ENCODE assay signal across 21 cellular contexts in genomic region chr2:233811087-233811486, GRCh38. TPM values are rescaled to one million over a fixed set of nuclear protein-coding genes. Genes with fewer than 3 reads are reported as not detected.
DNase-seq lines count a peak whose midpoint lies in the region; ATAC-seq and TF ChIP-seq lines count a peak whose summit lies in the region.
"Had no signal": no experiment of that assay in that cellular context is flagged by ENCODE, and none has a peak within 500 bp of the region (broad histone marks: within the 10 kb centered on the region; RNA-seq: fewer than 3 reads in every experiment).

No MANE protein-coding gene starts in this region.

- intact Hi-C loops in posterior vena cava (cut with DNase I): no loop called here
- intact Hi-C loops in upper lobe of right lung (cut with DNase I): no loop called here

- H3K36me3 ChIP-seq in upper lobe of right lung: no peaks in the 10 kb centered on the region

- peak; percentile 43 for DNase-seq in activated effector memory CD4-positive, alpha-beta T cell treated with anti-CD3 and anti-CD28 coated beads, Interleukin-2, amount 50 U/mL, for 16 hours
- DNase-seq in activated effector memory CD4-positive, alpha-beta T cell treated with Interleukin-2 at 50 U/mL for 16 hours: no peak
- peak; percentile 33 for DNase-seq in ecto neural progenitor cell (ENCODE audit: low spot score)
- peak; percentile 26 for DNase-seq in posterior vena cava (ENCODE audit: low spot score)
- peak; percentile 43 for DNase-seq in upper lobe of right lung
- no peak for DNase-seq in globus pallidus (ENCODE audit: low spot score)
- DNase-seq in GM19238 (ENCODE audit: insufficient read length, low spot score): no peak
- DNase-seq: DMS53; GDM1; NCI-H1105 treated with DMSO at 0.1 percent for 48 hours; NCI-H2029 treated with DMSO at 0.1 percent for 48 hours; NCI-H226; NCI-H510A treated with DMSO at 0.1 percent for 48 hours; NCI-H748 treated with DMSO at 0.1 percent for 48 hours; NK-92 treated with Interleukin-12 subunit alpha and Interleukin-12 subunit beta, amount 100 ng/mL, for 24 hours; SIG-M5 had no signal

- no peak for ATAC-seq in upper lobe of right lung
- ATAC-seq: HCT116 had no signal

- H3K27ac ChIP-seq in upper lobe of right lung: no peak overlapping the region
- H3K27ac ChIP-seq: KMS-11 had no signal

- H3K9me3 ChIP-seq in upper lobe of right lung: no peaks in the 10 kb centered on the region

- H3K4me1 ChIP-seq in upper lobe of right lung: no peaks in the 10 kb centered on the region

- H3K27me3 ChIP-seq in upper lobe of right lung: no peaks in the 10 kb centered on the region

- no peak for TF ChIP-seq CTCF in upper lobe of right lung (IDR thresholded peaks at IDR 0.05)

- H3K4me3 ChIP-seq in upper lobe of right lung: no peak overlapping the region

RNA-seq across cellular contexts. Expression of gene MROH2A, which starts 33.0 kb away (rescaled TPM):
- total RNA-seq in posterior vena cava (not detected), upper lobe of right lung (not detected)
- total RNA-seq: B cell, H1, HT1080 had no signal

RNA-seq across cellular contexts. Expression of gene HJURP, which starts 43.2 kb away (rescaled TPM):
- total RNA-seq in posterior vena cava (under 1 TPM in 1 of 2 donors, not detected in 1; 0.42 TPM), upper lobe of right lung (1.2 TPM)

RNA-seq across cellular contexts. Expression of gene UGT1A1, which starts 51.0 kb away (rescaled TPM):
- total RNA-seq in posterior vena cava (not detected), upper lobe of right lung (not detected)
- total RNA-seq: B cell, H1, HT1080 had no signal

Comparison
In these comparisons a context has a peak if more than half of its experiments do, and no peak if none do; other contexts are left out.
1. DNase-seq: peak in activated effector memory CD4-positive, alpha-beta T cell treated with anti-CD3 and anti-CD28 coated beads, Interleukin-2, amount 50 U/mL, for 16 hours (single experiment), ecto neural progenitor cell (single experiment), posterior vena cava (single experiment) and upper lobe of right lung (single experiment); none in activated effector memory CD4-positive, alpha-beta T cell treated with Interleukin-2 at 50 U/mL for 16 hours (single experiment), globus pallidus (single experiment) and GM19238 (single experiment).